2 cellular contexts compared by ENCODE assay signal in genomic region chr5:126965061-126965475, GRCh38.
TF ChIP-seq lines count a peak whose summit lies in the region.

No MANE protein-coding gene starts in this region.

TF ChIP-seq in HepG2, 621 proteins besides CTCF, POLR2A, EP300 and RAD21 (continued from another document):
- TF ChIP-seq BRD4 (CRISPR knock-in tag; IDR thresholded peaks at IDR 0.05) = no peak
- TF ChIP-seq ZBTB39 (CRISPR knock-in tag; IDR thresholded peaks at IDR 0.05) = no peak
- TF ChIP-seq ZHX1 (CRISPR knock-in tag; IDR thresholded peaks at IDR 0.05; ENCODE audit: low read depth) = no peak
- no peak for TF ChIP-seq CENPT (CRISPR knock-in tag; IDR thresholded peaks at IDR 0.05; ENCODE audit: low read depth)
- no peak for TF ChIP-seq ZNF639 (CRISPR knock-in tag; conservative IDR thresholded peaks at IDR 0.05)
- TF ChIP-seq HCFC1 (IDR thresholded peaks at IDR 0.05; ENCODE audit: low read depth, low read length) = no peak

TF ChIP-seq in GM23338, 12 proteins besides CTCF, POLR2A, EP300 and RAD21 (continued from another document):
- no peak for TF ChIP-seq ZNF462 (CRISPR knock-in tag; IDR thresholded peaks at IDR 0.05)
- no peak for TF ChIP-seq EZH2phosphoT487 (IDR thresholded peaks at IDR 0.05; ENCODE audit: unreplicated experiment)
- no peak for TF ChIP-seq ETS1 (IDR thresholded peaks at IDR 0.05)
